In genomic region chr1:1198423-1199140, GRCh38 we compare ENCODE assay signal across 26 cellular contexts. TPM values are rescaled to one million over a fixed set of nuclear protein-coding genes. Genes with fewer than 3 reads are reported as not detected.
A peak's percentile ranks its signal among the peaks of the same experiment; 100 is the strongest.
DNase-seq lines count a peak whose midpoint lies in the region; ATAC-seq and TF ChIP-seq lines count a peak whose summit lies in the region.
"Had no signal": no experiment of that assay in that cellular context is flagged by ENCODE, and none has a peak within 500 bp of the region (broad histone marks: within the 10 kb centered on the region; RNA-seq: fewer than 3 reads in every experiment).

No MANE protein-coding gene starts in this region.

- peaks cover 16% of the 10 kb centered on the region for H3K4me1 Mint-ChIP-seq in stimulated activated memory B cell treated with anti-CD40 and anti-IgM and Interleukin-4, amounts not matched to agents 10 μg/mL and 1 μg/mL and 100 μg/mL, for 72 hours
- H3K4me1 Mint-ChIP-seq: neural crest cell had no signal

- H3K27ac ChIP-seq in Panc1 (ENCODE audit: low read length): no peak overlapping the region
- H3K27ac ChIP-seq in right cardiac atrium (ENCODE audit: low read length): no peak overlapping the region
- H3K27ac ChIP-seq in psoas muscle: no peak overlapping the region
- H3K27ac ChIP-seq in tibial nerve: no peak overlapping the region
- H3K27ac ChIP-seq: esophagus squamous epithelium, gastroesophageal sphincter, prostate gland, SK-N-MC, upper lobe of left lung had no signal

- intact Hi-C loops in Right ventricle myocardium inferior (cut with DNase I) (no loop called here), Right ventricle myocardium superior (cut with DNase I) (no loop called here), Panc1 (cut with micrococcal nuclease; ENCODE audit: unreplicated experiment) (no loop called here), right cardiac atrium (cut with DNase I) (no loop called here), psoas muscle (cut with DNase I) (no loop called here)

- ATAC-seq in Right ventricle myocardium inferior: no peak
- ATAC-seq in Right ventricle myocardium superior (ENCODE audit: poor library complexity): no peak
- peak; percentile 46; the same call in 1 of the 2 replicates for ATAC-seq in Panc1
- ATAC-seq in right cardiac atrium: no peak
- no peak for ATAC-seq in psoas muscle
- no peak for ATAC-seq in stimulated activated memory B cell treated with anti-CD40 and anti-IgM and Interleukin-4, amounts not matched to agents 10 μg/mL and 1 μg/mL and 100 μg/mL, for 72 hours
- ATAC-seq: activated CD4-positive, CD25-positive, alpha-beta regulatory T cell treated with anti-CD3 and anti-CD28 coated beads, Interleukin-2, amount 50 U/mL, for 24 hours had no signal

- TF ChIP-seq CTCF in Panc1 (IDR thresholded peaks at IDR 0.05) (no peak), psoas muscle (IDR thresholded peaks at IDR 0.05) (no peak), tibial nerve (IDR thresholded peaks at IDR 0.05) (no peak)

- no TSS peak for BruUV-seq in Panc1 (replicated peaks; lab: Mats Ljungman, UMichigan)

- POLR2A ChIA-PET in Panc1 (lab: Charles Lee): no interaction called here

- no peak overlapping the region for H3K4me3 Mint-ChIP-seq in stimulated activated memory B cell treated with anti-CD40 and anti-IgM and Interleukin-4, amounts not matched to agents 10 μg/mL and 1 μg/mL and 100 μg/mL, for 72 hours
- H3K4me3 Mint-ChIP-seq: neural crest cell had no signal

- peaks cover 4% of the 10 kb centered on the region for H3K36me3 Mint-ChIP-seq in stimulated activated memory B cell treated with anti-CD40 and anti-IgM and Interleukin-4, amounts not matched to agents 10 μg/mL and 1 μg/mL and 100 μg/mL, for 72 hours
- H3K36me3 Mint-ChIP-seq: CD8-positive, alpha-beta memory T cell had no signal

- H3K27ac Mint-ChIP-seq in stimulated activated memory B cell treated with anti-CD40 and anti-IgM and Interleukin-4, amounts not matched to agents 10 μg/mL and 1 μg/mL and 100 μg/mL, for 72 hours: no peak overlapping the region

- TF ChIP-seq POLR2A in tibial nerve (IDR thresholded peaks at IDR 0.05): no peak

- in situ Hi-C loops in Panc1 (cut with HindIII; ENCODE audit: low pct_unique_long_range_greater_than_20kb, low sequenced_read_pairs): no loop called here

- WGBS in right cardiac atrium: 67% methylated on average over 23 of the region's 23 CpGs
- 67 to 70% (median 67%) methylated on average over 22 to 23 of the region's 23 CpGs for WGBS in psoas muscle, 3 donors
- 67 to 74% methylated on average over 10 to 20 of the region's 23 CpGs for WGBS in tibial nerve, 2 donors

- H3K36me3 ChIP-seq in Panc1 (ENCODE audit: control insufficient read depth, insufficient read depth, low read length): no peaks in the 10 kb centered on the region
- H3K36me3 ChIP-seq in psoas muscle (ENCODE audit: insufficient read depth in 1 of 2, low read depth in 1 of 2): no peaks in the 10 kb centered on the region
- no peaks in the 10 kb centered on the region for H3K36me3 ChIP-seq in tibial nerve
- H3K36me3 ChIP-seq: esophagus squamous epithelium, gastroesophageal sphincter, HAP-1, prostate gland, upper lobe of left lung had no signal

- peaks cover 8% of the 10 kb centered on the region for H3K27me3 Mint-ChIP-seq in stimulated activated memory B cell treated with anti-CD40 and anti-IgM and Interleukin-4, amounts not matched to agents 10 μg/mL and 1 μg/mL and 100 μg/mL, for 72 hours

- H3K9me3 ChIP-seq in Panc1 (ENCODE audit: control insufficient read depth, insufficient read depth, low read depth, low read length): no peaks in the 10 kb centered on the region
- no peaks in the 10 kb centered on the region for H3K9me3 ChIP-seq in right cardiac atrium (ENCODE audit: control insufficient read depth, low read length)
- H3K9me3 ChIP-seq in psoas muscle: peaks cover 15% of the 10 kb centered on the region
- peaks cover 0 to 26% (median 3%) of the 10 kb centered on the region in 4 donors for H3K9me3 ChIP-seq in tibial nerve
- H3K9me3 ChIP-seq: HAP-1, prostate gland had no signal

- peaks cover 7% of the 10 kb centered on the region for H3K9me3 Mint-ChIP-seq in stimulated activated memory B cell treated with anti-CD40 and anti-IgM and Interleukin-4, amounts not matched to agents 10 μg/mL and 1 μg/mL and 100 μg/mL, for 72 hours

- H3K4me3 ChIP-seq in Panc1 (ENCODE audit: low read depth in 2 of 2, low read length in 2 of 2) (no peak overlapping the region), right cardiac atrium (ENCODE audit: low read length) (no peak overlapping the region), psoas muscle (no peak overlapping the region), tibial nerve (no peak overlapping the region)
- H3K4me3 ChIP-seq: esophagus squamous epithelium, gastroesophageal sphincter, HAP-1, prostate gland, SK-N-MC, upper lobe of left lung had no signal

- H3K4me1 ChIP-seq in Panc1 (ENCODE audit: control insufficient read depth, insufficient read depth, low read length): no peaks in the 10 kb centered on the region
- H3K4me1 ChIP-seq in right cardiac atrium (ENCODE audit: control insufficient read depth, insufficient read depth, low read length): no peaks in the 10 kb centered on the region
- no peaks in the 10 kb centered on the region for H3K4me1 ChIP-seq in psoas muscle
- H3K4me1 ChIP-seq in tibial nerve: peaks cover 0 to 12% (median 3%) of the 10 kb centered on the region in 4 donors
- H3K4me1 ChIP-seq: HAP-1, prostate gland had no signal

- no peaks in the 10 kb centered on the region for H3K27me3 ChIP-seq in Panc1 (ENCODE audit: control insufficient read depth, insufficient read depth, low read length)
- no peaks in the 10 kb centered on the region for H3K27me3 ChIP-seq in right cardiac atrium (ENCODE audit: control insufficient read depth, insufficient read depth)
- H3K27me3 ChIP-seq in psoas muscle (ENCODE audit: insufficient read depth in 3 of 3, low read length in 2 of 3): peaks cover 0 to 23% (median under 1%) of the 10 kb centered on the region in 3 donors
- H3K27me3 ChIP-seq in tibial nerve: peaks cover 0 to 25% of the 10 kb centered on the region in 2 donors

- CTCF ChIA-PET in Panc1 (lab: Charles Lee): no interaction called here

- DNase-seq in Right ventricle myocardium inferior (ENCODE audit: missing footprints) (peak; percentile 64), Right ventricle myocardium superior (no peak), Panc1 (ENCODE audit: low read depth, low spot score) (no peak), right cardiac atrium (peak in 2 of 3 donors; percentile 37 to 51), psoas muscle (peak; percentile 11 to 38), tibial nerve (ENCODE audit: low spot score in 2 of 2) (no peak), C1 segment of cervical spinal cord (lab: John Stamatoyannopoulos, UW) (no peak)
- DNase-seq: effector memory CD4-positive, alpha-beta T cell; esophagus squamous epithelium; Kasumi-1; mesendoderm; NCI-H1092 treated with DMSO at 0.1 percent for 48 hours; NCI-H2029 treated with DMSO at 0.1 percent for 48 hours; NCI-H446 treated with DMSO at 0.1 percent for 48 hours; small intestine; stimulated activated CD4-positive, alpha-beta T cell treated with anti-CD3 and anti-CD28 coated beads, Interleukin-4, amount 100 ng/mL, for 4 hours had no signal

- TF ChIP-seq EP300 in tibial nerve (IDR thresholded peaks at IDR 0.05): no peak

RNA-seq across cellular contexts. Expression of gene TNFRSF18, which starts 7.8 kb away (rescaled TPM):
- total RNA-seq in Right ventricle myocardium inferior: not detected
- 0.32 TPM for total RNA-seq in Right ventricle myocardium superior
- total RNA-seq in Panc1 (2021; ENCODE audit: unreplicated experiment): 4.3 TPM
- polyA plus RNA-seq in Panc1 (2012; ENCODE audit: insufficient read length): 8.2 TPM
- total RNA-seq in right cardiac atrium: under 1 TPM in 1 of 4 donors, not detected in 3; 0.38 TPM
- 0.14 TPM for polyA plus RNA-seq in right cardiac atrium
- total RNA-seq in psoas muscle: under 1 TPM in 1 of 4 donors, not detected in 3; 0.27 TPM
- polyA plus RNA-seq in psoas muscle: under 1 TPM; 0.04 to 0.76 (median 0.13) TPM
- total RNA-seq in tibial nerve: under 1 TPM in 1 of 4 donors, not detected in 3; 0.44 TPM
- total RNA-seq: neural crest cell had no signal

RNA-seq across cellular contexts. Expression of gene TNFRSF4, which starts 15.4 kb away (rescaled TPM):
- total RNA-seq in Right ventricle myocardium inferior (1.4 TPM), Right ventricle myocardium superior (2.1 TPM), Panc1 (2021; ENCODE audit: unreplicated experiment) (0.62 TPM), right cardiac atrium (1 to 10 TPM; 1.0 to 2.0 (median 1.2) TPM), psoas muscle (1 to 10 TPM; 1.4 to 4.6 (median 3.7) TPM), tibial nerve (1 to 10 TPM in 2 of 4 donors, under 1 TPM in 2; 0.39 to 3.7 (median 0.97) TPM)
- not detected for polyA plus RNA-seq in Panc1 (2012; ENCODE audit: insufficient read length)
- polyA plus RNA-seq in right cardiac atrium (2.3 TPM), psoas muscle (1 to 10 TPM; 1.7 to 3.8 (median 2.6) TPM)

RNA-seq across cellular contexts. Expression of gene TTLL10, which starts 24.9 kb away (rescaled TPM):
- 0.24 TPM for total RNA-seq in Right ventricle myocardium inferior
- total RNA-seq in Right ventricle myocardium superior: 0.22 TPM
- not detected for total RNA-seq in Panc1 (2021; ENCODE audit: unreplicated experiment)
- not detected for polyA plus RNA-seq in Panc1 (2012; ENCODE audit: insufficient read length)
- total RNA-seq in right cardiac atrium: not detected
- polyA plus RNA-seq in right cardiac atrium: 0.09 TPM
- under 1 TPM in 1 of 4 donors, not detected in 3; 0.27 TPM for total RNA-seq in psoas muscle
- polyA plus RNA-seq in psoas muscle: under 1 TPM; 0.03 to 0.10 (median 0.10) TPM
- not detected for total RNA-seq in tibial nerve
- total RNA-seq: CD8-positive, alpha-beta memory T cell; kidney epithelial cell; neural crest cell had no signal
- polyA plus RNA-seq: CD8-positive, alpha-beta memory T cell had no signal

RNA-seq across cellular contexts. Expression of gene SDF4, which starts 33.2 kb away (rescaled TPM):
- total RNA-seq in Right ventricle myocardium inferior: 125 TPM
- total RNA-seq in Right ventricle myocardium superior: 110 TPM
- total RNA-seq in Panc1 (2021; ENCODE audit: unreplicated experiment): 335 TPM
- polyA plus RNA-seq in Panc1 (2012; ENCODE audit: insufficient read length): 480 TPM
- 100 to 1,000 TPM; 156 to 215 (median 168) TPM for total RNA-seq in right cardiac atrium
- 165 TPM for polyA plus RNA-seq in right cardiac atrium
- total RNA-seq in psoas muscle: 100 to 1,000 TPM in 1 of 4 donors, 10 to 100 TPM in 3; 70.6 to 109 (median 82.5) TPM
- 100 to 1,000 TPM in 2 of 3 donors, 10 to 100 TPM in 1; 67.5 to 129 (median 108) TPM for polyA plus RNA-seq in psoas muscle
- total RNA-seq in tibial nerve: 100 to 1,000 TPM in 3 of 4 donors, 10 to 100 TPM in 1; 93.3 to 170 (median 110) TPM

RNA-seq across cellular contexts. Expression of gene B3GALT6, which starts 33.5 kb away (rescaled TPM):
- total RNA-seq in Right ventricle myocardium inferior (8.3 TPM), Right ventricle myocardium superior (8.6 TPM), Panc1 (2021; ENCODE audit: unreplicated experiment) (46.4 TPM), right cardiac atrium (10 to 100 TPM; 10.2 to 13.3 (median 12.0) TPM), psoas muscle (10 to 100 TPM in 3 of 4 donors, 1 to 10 TPM in 1; 8.9 to 13.7 (median 11.1) TPM), tibial nerve (10 to 100 TPM; 13.3 to 24.0 (median 21.4) TPM)
- polyA plus RNA-seq in Panc1 (2012; ENCODE audit: insufficient read length): 52.8 TPM
- polyA plus RNA-seq in right cardiac atrium (9.1 TPM), psoas muscle (10 to 100 TPM in 2 of 3 donors, 1 to 10 TPM in 1; 7.7 to 30.3 (median 15.6) TPM)

Comparison
In these comparisons a context has a peak if more than half of its experiments do, and no peak if none do; other contexts are left out.
1. DNase-seq: peak in Right ventricle myocardium inferior (single experiment), right cardiac atrium (2 of 3) and psoas muscle (2 of 2); none in Right ventricle myocardium superior (single experiment), Panc1 (single experiment), tibial nerve (0 of 2) and C1 segment of cervical spinal cord (0 of 14).